ENCODE assay signal across 8 cellular contexts in the genomic region with DNA sequence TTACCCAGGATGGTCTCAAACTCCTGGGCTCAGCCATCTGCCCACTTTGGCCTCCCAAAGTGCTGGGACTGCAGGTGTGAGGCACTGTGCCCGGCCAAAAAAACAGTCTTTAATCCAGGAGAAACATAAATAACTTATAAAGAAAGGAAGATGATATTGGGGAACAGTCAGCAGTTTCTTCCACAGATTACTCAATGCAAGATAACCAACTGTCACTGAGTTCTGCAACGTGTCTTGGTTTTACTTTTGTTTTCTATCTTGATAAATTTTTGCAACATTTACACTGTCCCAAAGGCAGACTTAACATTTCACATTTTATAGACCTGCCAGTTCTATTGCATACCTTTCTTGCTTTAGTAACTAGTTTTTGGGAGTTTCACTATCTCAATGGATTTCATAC.
A peak's percentile ranks its signal among the peaks of the same experiment; 100 is the strongest.
DNase-seq lines count a peak whose midpoint lies in the region; ATAC-seq and TF ChIP-seq lines count a peak whose summit lies in the region.

No MANE protein-coding gene starts in this region.

- TF ChIP-seq EP300 in upper lobe of left lung (IDR thresholded peaks at IDR 0.05) = no peak

- no peaks in the 10 kb centered on the region for H3K27me3 ChIP-seq in left ventricle myocardium inferior (ENCODE audit: low read depth)
- H3K27me3 ChIP-seq in upper lobe of left lung = no peaks in the 10 kb centered on the region

- peaks cover 27% of the 10 kb centered on the region for H3K36me3 Mint-ChIP-seq in activated CD8-positive, alpha-beta T cell treated with anti-CD3 and anti-CD28 coated beads for 36 hours (ENCODE audit: low read depth)
- no peaks in the 10 kb centered on the region for H3K36me3 Mint-ChIP-seq in type B pancreatic cell

- WGBS in upper lobe of left lung, 2 donors = 25 to 32% methylated on average over 2 of the region's 2 CpGs

- H3K4me3 ChIP-seq in left ventricle myocardium inferior (no peak overlapping the region), upper lobe of left lung (peak overlapping the region in 1 of 4 donors; percentile 7)

- no peak overlapping the region for H3K27ac ChIP-seq in left ventricle myocardium inferior (replicated peaks)
- H3K27ac ChIP-seq in upper lobe of left lung = peak overlapping the region in 3 of 4 donors; percentile 62 to 84 (median 64)
- no peak overlapping the region for H3K27ac ChIP-seq in RWPE1

- no peak for TF ChIP-seq POLR2A in upper lobe of left lung (IDR thresholded peaks at IDR 0.05)

- intact Hi-C loops in Right ventricle myocardium superior (cut with DNase I) = no loop called here
- intact Hi-C loops in left ventricle myocardium inferior (cut with micrococcal nuclease) = no loop called here
- intact Hi-C loops in activated CD8-positive, alpha-beta T cell treated with anti-CD3 and anti-CD28 coated beads for 36 hours (cut with micrococcal nuclease) = loop anchor here (2.0 to 5.0 kb wide), 2 partner anchors 17 to 42 kb away; no protein-coding TSS in a partner anchor

- H3K4me3 Mint-ChIP-seq in activated CD8-positive, alpha-beta T cell treated with anti-CD3 and anti-CD28 coated beads for 36 hours = peak overlapping the region; percentile 75
- H3K4me3 Mint-ChIP-seq in type B pancreatic cell = no peak overlapping the region

- peak; percentile 63 for ATAC-seq in Right ventricle myocardium superior (ENCODE audit: poor library complexity)
- peak; percentile 61 for ATAC-seq in HG03108 (IDR thresholded peaks at IDR 0.05; ENCODE audit: unreplicated experiment)
- peak; percentile 45 for ATAC-seq in activated CD8-positive, alpha-beta T cell treated with anti-CD3 and anti-CD28 coated beads for 36 hours
- ATAC-seq in upper lobe of left lung (ENCODE audit: low FRiP score in 2 of 2) = peak; percentile 48 to 57

- H3K36me3 ChIP-seq in left ventricle myocardium inferior = no peaks in the 10 kb centered on the region
- no peaks in the 10 kb centered on the region for H3K36me3 ChIP-seq in upper lobe of left lung

- CTCF ChIA-PET in activated CD8-positive, alpha-beta T cell treated with anti-CD3 and anti-CD28 coated beads for 36 hours (lab: Charles Lee) = interaction anchor here (0.8 to 1.3 kb wide), 5 partner anchors 27 to 102 kb away, joined by 3 to 4 read pairs (median 3); no protein-coding TSS in a partner anchor
- CTCF ChIA-PET in RWPE1 (lab: Yijun Ruan, JAX) = interaction anchor here (0.6 kb wide), 1 partner anchor 15 kb away, joined by 3 read pairs; no protein-coding TSS in a partner anchor

- no peaks in the 10 kb centered on the region for H3K27me3 Mint-ChIP-seq in activated CD8-positive, alpha-beta T cell treated with anti-CD3 and anti-CD28 coated beads for 36 hours
- H3K27me3 Mint-ChIP-seq in type B pancreatic cell = no peaks in the 10 kb centered on the region

- POLR2A ChIA-PET in activated CD8-positive, alpha-beta T cell treated with anti-CD3 and anti-CD28 coated beads for 36 hours (lab: Charles Lee) = interaction anchor here (0.8 to 1.7 kb wide), 4 partner anchors 9 to 68 kb away, joined by 3 to 6 read pairs (median 4); no protein-coding TSS in a partner anchor
- POLR2A ChIA-PET in RWPE1 (lab: Yijun Ruan, JAX; ENCODE audit: low non-redundant PET) = no interaction called here

- peaks cover 84% of the 10 kb centered on the region for H3K4me1 Mint-ChIP-seq in activated CD8-positive, alpha-beta T cell treated with anti-CD3 and anti-CD28 coated beads for 36 hours (ENCODE audit: low read depth)
- peaks cover 4% of the 10 kb centered on the region for H3K4me1 Mint-ChIP-seq in type B pancreatic cell (ENCODE audit: unreplicated experiment)

- H3K9me3 Mint-ChIP-seq in activated CD8-positive, alpha-beta T cell treated with anti-CD3 and anti-CD28 coated beads for 36 hours = peaks cover 3% of the 10 kb centered on the region
- peaks cover 5% of the 10 kb centered on the region for H3K9me3 Mint-ChIP-seq in type B pancreatic cell

- no peak for DNase-seq in Right ventricle myocardium superior
- DNase-seq in left ventricle myocardium inferior = no peak
- no peak for DNase-seq in activated CD8-positive, alpha-beta T cell treated with anti-CD3 and anti-CD28 coated beads for 36 hours
- no peak for DNase-seq in upper lobe of left lung
- DNase-seq in superior temporal gyrus (ENCODE audit: extremely low spot score) = no peak
- DNase-seq in type B pancreatic cell (ENCODE audit: extremely low spot score, unreplicated experiment) = no peak
- DNase-seq in RWPE1 (ENCODE audit: low spot score) = no peak

- H3K4me1 ChIP-seq in left ventricle myocardium inferior (no peaks in the 10 kb centered on the region), upper lobe of left lung (peaks cover 39 to 69% (median 44%) of the 10 kb centered on the region in 4 donors)

- H3K9me3 ChIP-seq in left ventricle myocardium inferior (replicated peaks) (no peaks in the 10 kb centered on the region), upper lobe of left lung (no peaks in the 10 kb centered on the region)

- peak overlapping the region; percentile 91 for H3K27ac Mint-ChIP-seq in activated CD8-positive, alpha-beta T cell treated with anti-CD3 and anti-CD28 coated beads for 36 hours
- H3K27ac Mint-ChIP-seq in type B pancreatic cell = no peak overlapping the region

- TF ChIP-seq CTCF in left ventricle myocardium inferior (IDR thresholded peaks at IDR 0.05; ENCODE audit: borderline replicate concordance) (no peak), upper lobe of left lung (IDR thresholded peaks at IDR 0.05) (no peak), type B pancreatic cell (conservative IDR thresholded peaks at IDR 0.05) (no peak), RWPE1 (conservative IDR thresholded peaks at IDR 0.05; ENCODE audit: low read depth) (no peak)
- no peak for TF ChIP-seq CTCF in activated CD8-positive, alpha-beta T cell treated with anti-CD3 and anti-CD28 coated beads for 36 hours (IDR thresholded peaks at IDR 0.05)

Comparison
In these comparisons a context has a peak if more than half of its experiments do, and no peak if none do; other contexts are left out.
1. H3K27ac ChIP-seq: peak in upper lobe of left lung (3 of 4); none in left ventricle myocardium inferior (single experiment) and RWPE1 (single experiment).
2. Peak in every context shown above with its lines, with median percentiles within 50 percentile points of each other: ATAC-seq.